ENCODE assay signal across 1 cellular context in genomic region chr11:64846998-64847666, GRCh38.
TF ChIP-seq lines count a peak whose summit lies in the region.

No MANE protein-coding gene starts in this region.

TF ChIP-seq in HepG2, 621 proteins besides CTCF, POLR2A, EP300 and RAD21 (continued from another document):
- TF ChIP-seq ZUFSP (CRISPR knock-in tag; IDR thresholded peaks at IDR 0.05; ENCODE audit: borderline replicate concordance) (no peak), MAFG (CRISPR knock-in tag; IDR thresholded peaks at IDR 0.05) (no peak), PHF20 (CRISPR knock-in tag; IDR thresholded peaks at IDR 0.05) (no peak), ZNF687 (CRISPR knock-in tag; IDR thresholded peaks at IDR 0.05) (peak; percentile 69), TFE3 (CRISPR knock-in tag; IDR thresholded peaks at IDR 0.05) (no peak), IRF1 (CRISPR knock-in tag; IDR thresholded peaks at IDR 0.05; ENCODE audit: low read depth) (no peak), HIVEP1 (CRISPR knock-in tag; IDR thresholded peaks at IDR 0.05) (no peak), ZNF512 (CRISPR knock-in tag; IDR thresholded peaks at IDR 0.05) (no peak), TRIM22 (IDR thresholded peaks at IDR 0.05) (no peak), TOE1 (CRISPR knock-in tag; IDR thresholded peaks at IDR 0.05) (no peak), ZNF629 (CRISPR knock-in tag; conservative IDR thresholded peaks at IDR 0.05) (no peak), ZNF740 (CRISPR knock-in tag; IDR thresholded peaks at IDR 0.05) (no peak), ZBTB42 (CRISPR knock-in tag; IDR thresholded peaks at IDR 0.05) (no peak), RBFOX2 (IDR thresholded peaks at IDR 0.05; ENCODE audit: low read depth, low read length) (no peak), ZNF713 (CRISPR knock-in tag; IDR thresholded peaks at IDR 0.05) (peak; percentile 85; the same call in 1 of the 2 replicates), TEF (CRISPR knock-in tag; IDR thresholded peaks at IDR 0.05) (no peak), ZNF660 (CRISPR knock-in tag; IDR thresholded peaks at IDR 0.05; ENCODE audit: borderline replicate concordance, low read depth) (no peak), ZNF280B (CRISPR knock-in tag; IDR thresholded peaks at IDR 0.05; ENCODE audit: borderline replicate concordance) (no peak), ZNF678 (CRISPR knock-in tag; IDR thresholded peaks at IDR 0.05) (no peak), HDAC2 (CRISPR knock-in tag; IDR thresholded peaks at IDR 0.05) (peak; percentile 32; the same call in 1 of the 2 replicates), KDM2A (CRISPR knock-in tag; IDR thresholded peaks at IDR 0.05; ENCODE audit: borderline replicate concordance, low read depth) (peak; percentile 63), ZIK1 (CRISPR knock-in tag; IDR thresholded peaks at IDR 0.05; ENCODE audit: borderline replicate concordance, low read depth) (no peak), ZNF503 (CRISPR knock-in tag; IDR thresholded peaks at IDR 0.05) (no peak), ZEB1 (IDR thresholded peaks at IDR 0.05; ENCODE audit: insufficient replicate concordance, low read depth) (peak; percentile 92), ZNF292 (CRISPR knock-in tag; IDR thresholded peaks at IDR 0.05; ENCODE audit: borderline replicate concordance, low read depth) (no peak), SAP130 (CRISPR knock-in tag; IDR thresholded peaks at IDR 0.05; ENCODE audit: low read depth) (peak; percentile 77)
